In the genomic region with DNA sequence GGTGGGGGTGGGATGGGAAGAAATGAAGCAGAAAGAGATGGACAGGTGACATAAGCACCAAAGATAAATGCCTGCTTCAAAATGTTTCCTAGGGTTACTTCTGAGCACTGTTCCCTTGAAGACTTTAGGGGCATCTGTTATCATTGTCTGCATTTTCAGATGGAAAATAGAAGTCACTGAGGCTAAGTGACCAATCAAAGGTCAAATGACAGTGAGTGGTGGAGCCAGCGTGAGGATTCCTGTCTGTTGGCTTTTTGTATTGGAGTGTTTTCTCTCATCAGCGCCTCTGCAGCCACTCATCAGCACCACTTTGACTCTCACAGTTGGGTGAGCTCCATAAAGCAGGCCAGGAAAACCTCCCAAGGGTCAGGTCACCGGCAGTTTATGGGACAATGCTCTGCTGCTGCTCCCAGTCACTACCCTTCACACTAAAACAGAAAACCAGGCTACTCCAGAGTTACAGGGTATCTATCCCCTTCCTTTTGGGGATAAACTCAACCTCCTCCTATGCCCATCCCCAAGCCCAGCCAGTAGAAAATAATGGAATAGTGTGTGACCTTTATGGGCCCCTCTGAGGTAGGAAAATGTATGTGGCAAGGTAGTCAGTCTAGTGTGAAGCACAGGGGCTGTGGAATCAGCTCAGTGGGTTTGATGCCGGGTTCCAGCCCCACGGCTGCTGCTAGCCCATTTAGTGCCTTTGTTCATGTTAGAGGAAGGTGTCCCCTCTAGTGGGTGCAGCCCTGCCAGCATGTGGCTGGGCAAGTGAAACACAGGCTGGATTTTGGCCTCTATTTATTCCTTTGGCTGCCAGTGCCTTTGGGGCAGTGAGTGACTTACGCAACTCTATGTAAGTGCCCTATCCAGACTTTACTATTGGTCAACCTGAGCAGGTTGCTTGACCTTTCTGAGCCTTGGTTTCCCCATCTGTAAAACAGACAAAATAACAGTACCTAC, we compare ENCODE assay signal across 1 cellular context.
TF ChIP-seq lines count a peak whose summit lies in the region.

No MANE protein-coding gene starts in this region.

TF ChIP-seq in HEK293, 187 proteins besides CTCF, POLR2A, EP300 and RAD21 (continued from another document):
- TF ChIP-seq, protein P1, sequence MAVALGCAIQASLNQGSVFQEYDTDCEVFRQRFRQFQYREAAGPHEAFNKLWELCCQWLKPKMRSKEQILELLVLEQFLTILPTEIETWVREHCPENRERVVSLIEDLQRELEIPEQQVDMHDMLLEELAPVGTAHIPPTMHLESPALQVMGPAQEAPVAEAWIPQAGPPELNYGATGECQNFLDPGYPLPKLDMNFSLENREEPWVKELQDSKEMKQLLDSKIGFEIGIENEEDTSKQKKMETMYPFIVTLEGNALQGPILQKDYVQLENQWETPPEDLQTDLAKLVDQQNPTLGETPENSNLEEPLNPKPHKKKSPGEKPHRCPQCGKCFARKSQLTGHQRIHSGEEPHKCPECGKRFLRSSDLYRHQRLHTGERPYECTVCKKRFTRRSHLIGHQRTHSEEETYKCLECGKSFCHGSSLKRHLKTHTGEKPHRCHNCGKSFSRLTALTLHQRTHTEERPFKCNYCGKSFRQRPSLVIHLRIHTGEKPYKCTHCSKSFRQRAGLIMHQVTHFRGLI (tag by site-specific recombination; IDR thresholded peaks at IDR 0.05) = peak; percentile 93
- no peak for TF ChIP-seq SCRT2 (tag by site-specific recombination; IDR thresholded peaks at IDR 0.05)
- no peak for TF ChIP-seq ZNF473 (tag by site-specific recombination; IDR thresholded peaks at IDR 0.05)
